8 cellular contexts compared by ENCODE assay signal in genomic region chr2:75627902-75628504, GRCh38. TPM values are rescaled to one million over a fixed set of nuclear protein-coding genes. Genes with fewer than 3 reads are reported as not detected.
DNase-seq lines count a peak whose midpoint lies in the region; ATAC-seq and TF ChIP-seq lines count a peak whose summit lies in the region.

No MANE protein-coding gene starts in this region.

- H3K36me3 Mint-ChIP-seq in activated naive CD8-positive, alpha-beta T cell treated with anti-CD3 and anti-CD28 coated beads, Interleukin-2, amount 10 ng/mL, durations not matched to agents 7 days and 5 days = no peaks in the 10 kb centered on the region

- TF ChIP-seq CTCF in GM12801 (IDR thresholded peaks at IDR 0.05; ENCODE audit: extremely low read depth, insufficient read length) = peak; percentile 52

- H3K9me3 Mint-ChIP-seq in activated naive CD8-positive, alpha-beta T cell treated with anti-CD3 and anti-CD28 coated beads, Interleukin-2, amount 10 ng/mL, durations not matched to agents 7 days and 5 days = no peaks in the 10 kb centered on the region

- no peak overlapping the region for H3K27ac Mint-ChIP-seq in activated naive CD8-positive, alpha-beta T cell treated with anti-CD3 and anti-CD28 coated beads, Interleukin-2, amount 10 ng/mL, durations not matched to agents 7 days and 5 days

- intact Hi-C loops in left cardiac atrium (cut with DNase I) = loop anchor here in 1 of 2 donors (5.0 kb wide), 1 partner anchor 936 kb away; no protein-coding TSS in a partner anchor

- H3K4me1 Mint-ChIP-seq in activated naive CD8-positive, alpha-beta T cell treated with anti-CD3 and anti-CD28 coated beads, Interleukin-2, amount 10 ng/mL, durations not matched to agents 7 days and 5 days = no peaks in the 10 kb centered on the region

- DNase-seq in HCEC 1CT = peak; percentile 56
- peak; percentile 82 for DNase-seq in NAMALWA (ENCODE audit: low spot score)
- DNase-seq in SKM-1 (lab: John Stamatoyannopoulos, UW; ENCODE audit: unreplicated experiment) = peak; percentile 36
- DNase-seq in activated naive CD8-positive, alpha-beta T cell treated with anti-CD3 and anti-CD28 coated beads, Interleukin-2, amount 10 ng/mL, durations not matched to agents 7 days and 5 days = peak; percentile 64
- DNase-seq in left cardiac atrium = peak; percentile 69
- DNase-seq in retina = peak; percentile 76
- DNase-seq in NCI-H187 treated with DMSO at 0.1 percent for 48 hours (lab: John Stamatoyannopoulos, UW) = no peak

- no peak overlapping the region for H3K4me3 Mint-ChIP-seq in activated naive CD8-positive, alpha-beta T cell treated with anti-CD3 and anti-CD28 coated beads, Interleukin-2, amount 10 ng/mL, durations not matched to agents 7 days and 5 days

- POLR2A ChIA-PET in activated naive CD8-positive, alpha-beta T cell treated with anti-CD3 and anti-CD28 coated beads, Interleukin-2, amount 10 ng/mL, durations not matched to agents 7 days and 5 days (lab: Charles Lee) = no interaction called here

- peaks cover 26% of the 10 kb centered on the region for H3K27me3 Mint-ChIP-seq in activated naive CD8-positive, alpha-beta T cell treated with anti-CD3 and anti-CD28 coated beads, Interleukin-2, amount 10 ng/mL, durations not matched to agents 7 days and 5 days

- ATAC-seq in activated naive CD8-positive, alpha-beta T cell treated with anti-CD3 and anti-CD28 coated beads, Interleukin-2, amount 10 ng/mL, durations not matched to agents 7 days and 5 days (ENCODE audit: low read depth) = peak; percentile 78
- peak; percentile 54 to 73 for ATAC-seq in left cardiac atrium

RNA-seq across cellular contexts. Expression of gene MRPL19, which starts 18.6 kb away (rescaled TPM):
- total RNA-seq in activated naive CD8-positive, alpha-beta T cell treated with anti-CD3 and anti-CD28 coated beads, Interleukin-2, amount 10 ng/mL, durations not matched to agents 7 days and 5 days = 10 to 100 TPM; 34.0 to 37.1 TPM
- 10 to 100 TPM; 40.4 to 46.1 TPM for total RNA-seq in left cardiac atrium
